1 cellular context compared by ENCODE assay signal in the genomic region with DNA sequence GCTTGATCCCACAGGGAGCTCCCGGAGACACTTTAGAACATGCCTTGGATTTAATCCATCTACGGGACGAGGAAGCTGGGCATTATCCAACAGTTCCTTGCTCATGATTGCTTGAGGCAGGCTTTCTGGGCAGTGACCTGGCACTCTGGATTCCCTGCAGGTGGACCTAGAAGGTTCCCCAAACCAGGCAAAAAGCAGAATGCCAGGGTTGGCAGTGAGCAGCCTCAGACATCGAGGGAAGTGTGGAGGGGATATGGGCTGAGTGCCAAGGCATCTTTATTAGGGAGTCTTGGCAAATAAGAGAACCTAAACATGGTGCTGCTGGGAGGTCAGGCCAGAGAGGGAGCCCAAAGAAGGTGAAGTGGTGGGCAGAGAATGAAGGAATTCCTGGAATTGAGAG.
TF ChIP-seq lines count a peak whose summit lies in the region.

No MANE protein-coding gene starts in this region.

TF ChIP-seq in H1, 55 proteins besides CTCF, POLR2A, EP300 and RAD21 (continued from another document):
- TF ChIP-seq YY1 (IDR thresholded peaks at IDR 0.05; ENCODE audit: low read depth, low read length) (no peak), ASH2L (IDR thresholded peaks at IDR 0.05; ENCODE audit: low read length) (no peak), BRCA1 (IDR thresholded peaks at IDR 0.05; ENCODE audit: low read depth, low read length) (no peak), SRF (IDR thresholded peaks at IDR 0.05; ENCODE audit: low read depth, low read length) (no peak), JUND (IDR thresholded peaks at IDR 0.05; ENCODE audit: low read length) (no peak), CHD1 (IDR thresholded peaks at IDR 0.05; ENCODE audit: low read depth, low read length) (no peak), TEAD4 (IDR thresholded peaks at IDR 0.05; ENCODE audit: low read depth, low read length) (no peak), HDAC6 (IDR thresholded peaks at IDR 0.05; ENCODE audit: low read depth, low read length) (no peak), SAP30 (IDR thresholded peaks at IDR 0.05; ENCODE audit: insufficient read depth, insufficient replicate concordance, low read length) (no peak)
TF ChIP-seq in H1: peak in this region for 0.
